ENCODE assay signal across 13 cellular contexts in genomic region chr18:48342125-48342524, GRCh38.
A peak's percentile ranks its signal among the peaks of the same experiment; 100 is the strongest.
DNase-seq lines count a peak whose midpoint lies in the region; TF ChIP-seq lines count a peak whose summit lies in the region.
"Had no signal": no experiment of that assay in that cellular context is flagged by ENCODE, and none has a peak within 500 bp of the region (broad histone marks: within the 10 kb centered on the region; RNA-seq: fewer than 3 reads in every experiment).

No MANE protein-coding gene starts in this region.

- CTCF ChIA-PET in Calu3 (lab: Charles Lee), result interaction anchor here (0.6 kb wide), 1 partner anchor 766 kb away, joined by 11 read pairs; no protein-coding TSS in a partner anchor

- peak overlapping the region in 3 of 4 donors; percentile 20 to 74 (median 45) for H3K27ac ChIP-seq in sigmoid colon

- H3K4me1 ChIP-seq in sigmoid colon, result peaks cover 0 to 15% (median 12%) of the 10 kb centered on the region in 4 donors

- no peaks in the 10 kb centered on the region for H3K9me3 Mint-ChIP-seq in activated T-helper 2 cell treated with anti-CD3 and anti-CD28 coated beads, Interferon-gamma antibody, Interleukin-2, Interleukin-4, amounts not matched to agents 10 μg/mL and 5 μg/mL and 100 μg/mL, durations not matched to agents 14 hours and 24 hours and 36 hours
- H3K9me3 Mint-ChIP-seq in Calu3 (ENCODE audit: low read depth, unreplicated experiment), result no peaks in the 10 kb centered on the region
- H3K9me3 Mint-ChIP-seq: activated naive CD4-positive, alpha-beta T cell treated with anti-CD3 and anti-CD28 coated beads for 36 hours; CD4-positive, alpha-beta T cell; dendritic cell treated with granulocyte-macrophage colony-stimulating factor and Interleukin-4, amounts not matched to agents 40 ng/mL and 50 ng/mL, for 4 days; immature natural killer cell had no signal

- no peaks in the 10 kb centered on the region for H3K4me1 Mint-ChIP-seq in activated T-helper 2 cell treated with anti-CD3 and anti-CD28 coated beads, Interferon-gamma antibody, Interleukin-2, Interleukin-4, amounts not matched to agents 10 μg/mL and 5 μg/mL and 100 μg/mL, durations not matched to agents 14 hours and 24 hours and 36 hours (ENCODE audit: low read depth)
- no peaks in the 10 kb centered on the region for H3K4me1 Mint-ChIP-seq in Calu3 (ENCODE audit: low read depth, unreplicated experiment)
- H3K4me1 Mint-ChIP-seq: immature natural killer cell had no signal

- BruUV-seq in Calu3 (replicated peaks; lab: Mats Ljungman, UMichigan), result no TSS peak

- no peaks in the 10 kb centered on the region for H3K27me3 ChIP-seq in sigmoid colon

- no peaks in the 10 kb centered on the region for H3K36me3 ChIP-seq in sigmoid colon

- TF ChIP-seq CTCF in sigmoid colon (IDR thresholded peaks at IDR 0.05) (no peak), Calu3 (IDR thresholded peaks at IDR 0.05; ENCODE audit: unreplicated experiment) (no peak)

- DNase-seq in NCI-H2196 treated with DMSO at 0.1 percent for 48 hours (lab: John Stamatoyannopoulos, UW; ENCODE audit: unreplicated experiment) (peak; percentile 52), globus pallidus (ENCODE audit: low spot score) (peak; percentile 62), sigmoid colon (no peak), Calu3 (no peak), NCI-H1436 (lab: John Stamatoyannopoulos, UW) (no peak)
- DNase-seq in activated T-helper 2 cell treated with anti-CD3 and anti-CD28 coated beads, Interferon-gamma antibody, Interleukin-2, Interleukin-4, amounts not matched to agents 10 μg/mL and 5 μg/mL and 100 μg/mL, durations not matched to agents 14 hours and 24 hours and 36 hours (ENCODE audit: low spot score), result no peak
- DNase-seq: activated naive CD4-positive, alpha-beta T cell treated with anti-CD3 and anti-CD28 coated beads for 36 hours; CD4-positive, alpha-beta T cell; immature natural killer cell; stimulated activated naive CD8-positive, alpha-beta T cell treated with anti-CD3 and anti-CD28 coated beads, Interleukin-15, Interleukin-2, amounts not matched to agents 100 U/mL and 50 U/mL, for 24 hours had no signal

- no peaks in the 10 kb centered on the region for H3K27me3 Mint-ChIP-seq in activated T-helper 2 cell treated with anti-CD3 and anti-CD28 coated beads, Interferon-gamma antibody, Interleukin-2, Interleukin-4, amounts not matched to agents 10 μg/mL and 5 μg/mL and 100 μg/mL, durations not matched to agents 14 hours and 24 hours and 36 hours (ENCODE audit: low read depth)
- H3K27me3 Mint-ChIP-seq in Calu3 (ENCODE audit: unreplicated experiment), result peaks cover 35% of the 10 kb centered on the region

- no peak overlapping the region for H3K4me3 ChIP-seq in sigmoid colon
- H3K4me3 ChIP-seq: K562 had no signal

- TF ChIP-seq EP300 in Ishikawa (IDR thresholded peaks at IDR 0.05; ENCODE audit: borderline replicate concordance), result no peak
- TF ChIP-seq EP300 in sigmoid colon (IDR thresholded peaks at IDR 0.05), result no peak

- no peak overlapping the region for H3K27ac Mint-ChIP-seq in activated T-helper 2 cell treated with anti-CD3 and anti-CD28 coated beads, Interferon-gamma antibody, Interleukin-2, Interleukin-4, amounts not matched to agents 10 μg/mL and 5 μg/mL and 100 μg/mL, durations not matched to agents 14 hours and 24 hours and 36 hours
- H3K27ac Mint-ChIP-seq in Calu3 (ENCODE audit: unreplicated experiment), result no peak overlapping the region
- H3K27ac Mint-ChIP-seq: activated naive CD4-positive, alpha-beta T cell treated with anti-CD3 and anti-CD28 coated beads for 36 hours; CD4-positive, alpha-beta T cell; dendritic cell treated with granulocyte-macrophage colony-stimulating factor and Interleukin-4, amounts not matched to agents 40 ng/mL and 50 ng/mL, for 4 days; immature natural killer cell had no signal

- H3K36me3 Mint-ChIP-seq in activated T-helper 2 cell treated with anti-CD3 and anti-CD28 coated beads, Interferon-gamma antibody, Interleukin-2, Interleukin-4, amounts not matched to agents 10 μg/mL and 5 μg/mL and 100 μg/mL, durations not matched to agents 14 hours and 24 hours and 36 hours (ENCODE audit: low read depth), result no peaks in the 10 kb centered on the region
- H3K36me3 Mint-ChIP-seq in Calu3 (ENCODE audit: insufficient read depth, unreplicated experiment), result no peaks in the 10 kb centered on the region
- H3K36me3 Mint-ChIP-seq: immature natural killer cell had no signal

- WGBS in sigmoid colon, 2 donors, result 79 to 89% methylated on average over 6 of the region's 6 CpGs

- no peak overlapping the region for H3K4me3 Mint-ChIP-seq in activated T-helper 2 cell treated with anti-CD3 and anti-CD28 coated beads, Interferon-gamma antibody, Interleukin-2, Interleukin-4, amounts not matched to agents 10 μg/mL and 5 μg/mL and 100 μg/mL, durations not matched to agents 14 hours and 24 hours and 36 hours (ENCODE audit: low read depth)
- no peak overlapping the region for H3K4me3 Mint-ChIP-seq in Calu3 (ENCODE audit: low read depth, unreplicated experiment)
- H3K4me3 Mint-ChIP-seq: activated naive CD4-positive, alpha-beta T cell treated with anti-CD3 and anti-CD28 coated beads for 36 hours; CD4-positive, alpha-beta T cell; dendritic cell treated with granulocyte-macrophage colony-stimulating factor and Interleukin-4, amounts not matched to agents 40 ng/mL and 50 ng/mL, for 4 days; immature natural killer cell had no signal

- no peak for TF ChIP-seq POLR2A in sigmoid colon (IDR thresholded peaks at IDR 0.05)

- TF ChIP-seq RAD21 in Ishikawa (IDR thresholded peaks at IDR 0.05; ENCODE audit: low read depth), result no peak

- intact Hi-C loops in sigmoid colon (cut with DNase I), result loop anchor here (5.0 kb wide), 1 partner anchor 105 kb away; no protein-coding TSS in a partner anchor
- intact Hi-C loops in activated T-helper 2 cell treated with anti-CD3 and anti-CD28 coated beads, Interferon-gamma antibody, Interleukin-2, Interleukin-4, amounts not matched to agents 10 μg/mL and 5 μg/mL and 100 μg/mL, durations not matched to agents 14 hours and 24 hours and 36 hours (cut with micrococcal nuclease), result no loop called here
- intact Hi-C loops in Calu3 (cut with micrococcal nuclease; ENCODE audit: unreplicated experiment), result no loop called here

- H3K9me3 ChIP-seq in sigmoid colon, result no peaks in the 10 kb centered on the region

TF ChIP-seq in Ishikawa, 13 proteins besides CTCF, POLR2A, EP300 and RAD21:
- TF ChIP-seq REST (IDR thresholded peaks at IDR 0.05; ENCODE audit: low read depth), result no peak
- peak; percentile 43; the same call in 1 of the 2 replicates for TF ChIP-seq FOXM1 (IDR thresholded peaks at IDR 0.05; ENCODE audit: borderline replicate concordance, low read depth)
- 0 out of 2 replicates have a peak, but pooled peaks have one; percentile 30 for TF ChIP-seq ZBTB7A (IDR thresholded peaks at IDR 0.05; ENCODE audit: low read depth)
- TF ChIP-seq TEAD4 (IDR thresholded peaks at IDR 0.05), result no peak
- 0 out of 2 replicates have a peak, but pooled peaks have one; percentile 8 for TF ChIP-seq EGR1 (IDR thresholded peaks at IDR 0.05)
- TF ChIP-seq NFIC (IDR thresholded peaks at IDR 0.05), result no peak
- no peak for TF ChIP-seq MAX (IDR thresholded peaks at IDR 0.05)

Comparison
In these comparisons a context has a peak if more than half of its experiments do, and no peak if none do; other contexts are left out.
1. DNase-seq: peak in NCI-H2196 treated with DMSO at 0.1 percent for 48 hours (single experiment) and globus pallidus (single experiment); none in sigmoid colon (single experiment), activated T-helper 2 cell treated with anti-CD3 and anti-CD28 coated beads, Interferon-gamma antibody, Interleukin-2, Interleukin-4, amounts not matched to agents 10 μg/mL and 5 μg/mL and 100 μg/mL, durations not matched to agents 14 hours and 24 hours and 36 hours (single experiment), Calu3 (single experiment) and NCI-H1436 (single experiment).